9 cellular contexts compared by ENCODE assay signal in the genomic region with DNA sequence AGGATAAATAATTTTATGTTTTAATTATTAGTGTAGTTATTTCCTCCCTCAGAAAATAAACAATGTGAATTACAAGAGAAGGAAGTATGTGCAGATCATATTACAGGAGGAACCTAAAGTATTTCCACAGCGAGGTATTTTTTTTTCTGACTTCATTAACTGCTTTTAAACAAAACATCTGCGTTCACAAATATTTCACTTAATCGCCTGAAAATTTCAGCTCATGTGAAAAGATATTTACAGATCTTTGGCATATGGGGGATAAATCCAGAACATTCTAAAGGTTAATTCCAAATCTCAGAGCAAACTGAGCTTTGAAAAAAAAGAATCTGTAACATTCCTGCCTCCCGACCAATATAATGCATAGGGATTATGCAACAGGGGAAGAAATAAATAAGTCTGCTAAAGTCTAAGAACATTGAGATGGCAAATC. TPM values are rescaled to one million over a fixed set of nuclear protein-coding genes. Genes with fewer than 3 reads are reported as not detected.
DNase-seq lines count a peak whose midpoint lies in the region; ATAC-seq, FAIRE-seq and TF ChIP-seq lines count a peak whose summit lies in the region.
"Had no signal": no experiment of that assay in that cellular context is flagged by ENCODE, and none has a peak within 500 bp of the region (broad histone marks: within the 10 kb centered on the region; RNA-seq: fewer than 3 reads in every experiment).

No MANE protein-coding gene starts in this region.

- no peak for FAIRE-seq in bronchial epithelial cell (lab: Jason Lieb, UNC)

- H3K27me3 ChIP-seq in HUES48 (ENCODE audit: control insufficient read depth, insufficient read depth, low read length) (no peaks in the 10 kb centered on the region), bronchial epithelial cell (ENCODE audit: control insufficient read depth, insufficient read depth, low read length) (no peaks in the 10 kb centered on the region), right lobe of liver (no peaks in the 10 kb centered on the region)

- TF ChIP-seq POLR2A in right lobe of liver (IDR thresholded peaks at IDR 0.05) = no peak

- H3K9ac ChIP-seq in HUES48 (ENCODE audit: low read depth, low read length) = peak overlapping the region; percentile 14; the same call in 1 of the 2 replicates

- peak in 3 of 4 donors; percentile 12 to 41 (median 38) for ATAC-seq in right lobe of liver

- H3K4me3 ChIP-seq in HUES48 (ENCODE audit: low read depth, low read length) (peak overlapping the region; percentile 23; the same call in 1 of the 2 replicates), bronchial epithelial cell (ENCODE audit: low read depth, low read length) (no peak overlapping the region), right lobe of liver (no peak overlapping the region)

- TF ChIP-seq CTCF in bronchial epithelial cell (IDR thresholded peaks at IDR 0.05; ENCODE audit: insufficient read depth, low read length, severe bottlenecking) (no peak), right lobe of liver (IDR thresholded peaks at IDR 0.05) (no peak)

- WGBS in right lobe of liver (ENCODE audit: insufficient coverage, low coverage, low lambda C conversion rate, missing lambda C conversion rate) = 15% methylated on average over 4 of the region's 4 CpGs

- H3K36me3 ChIP-seq in HUES48 (ENCODE audit: control insufficient read depth, insufficient read depth, low read length) = no peaks in the 10 kb centered on the region; the same call in 1 of the 2 replicates
- no peaks in the 10 kb centered on the region for H3K36me3 ChIP-seq in bronchial epithelial cell (ENCODE audit: control insufficient read depth, insufficient read depth, low read length)
- H3K36me3 ChIP-seq in right lobe of liver = no peaks in the 10 kb centered on the region

- H3K9me3 ChIP-seq in HUES48 (ENCODE audit: control insufficient read depth, insufficient read depth, low read length) = no peaks in the 10 kb centered on the region
- no peaks in the 10 kb centered on the region for H3K9me3 ChIP-seq in right lobe of liver

- H3K27ac ChIP-seq in HUES48 (ENCODE audit: low read depth, low read length) = peak overlapping the region; percentile 93
- peak overlapping the region; percentile 50 to 72 (median 61) for H3K27ac ChIP-seq in right lobe of liver
- H3K27ac ChIP-seq in substantia nigra (ENCODE audit: low read depth, low read length, poor library complexity, severe bottlenecking) = peak overlapping the region; percentile 72

- intact Hi-C loops in right lobe of liver (cut with DNase I) = no loop called here

- H3K4me1 ChIP-seq in HUES48 (ENCODE audit: control insufficient read depth, insufficient read depth, low read length) (peaks cover 33% of the 10 kb centered on the region), right lobe of liver (peaks cover 0 to 27% (median 2%) of the 10 kb centered on the region in 4 donors)

- DNase-seq in bronchial epithelial cell (ENCODE audit: low read depth) (peak; percentile 64), right lobe of liver (no peak), substantia nigra (lab: John Stamatoyannopoulos, UW) (no peak), T-helper 2 cell (no peak), NCI-H2171 treated with DMSO at 0.1 percent for 48 hours (lab: John Stamatoyannopoulos, UW) (no peak), GM19240 (ENCODE audit: insufficient read length, low spot score) (no peak), cortex of kidney (lab: John Stamatoyannopoulos, UW) (no peak)
- DNase-seq: NCI-H2081 treated with DMSO at 0.1 percent for 48 hours had no signal

RNA-seq across cellular contexts. Expression of a gene that starts 39.3 kb away (rescaled TPM):
- total RNA-seq in bronchial epithelial cell (105 and 127 TPM in 2 replicates), right lobe of liver (10 to 100 TPM; 17.3 to 39.2 (median 32.4) TPM)
